Comparison of ENCODE assay signal across 16 cellular contexts in genomic region chr1:191579019-191579418, GRCh38.
DNase-seq lines count a peak whose midpoint lies in the region; ATAC-seq, FAIRE-seq and TF ChIP-seq lines count a peak whose summit lies in the region.
"Had no signal": no experiment of that assay in that cellular context is flagged by ENCODE, and none has a peak within 500 bp of the region (broad histone marks: within the 10 kb centered on the region; RNA-seq: fewer than 3 reads in every experiment).

No MANE protein-coding gene starts in this region.

- DNase-seq in IMR-90: no peak
- DNase-seq in K562 (ENCODE audit: extremely low read depth in 1 of 4, low spot score in 3 of 4): no peak
- DNase-seq in heart left ventricle: no peak
- no peak for DNase-seq in trophoblast cell
- DNase-seq in NCI-H1092 (lab: John Stamatoyannopoulos, UW): no peak
- no peak for DNase-seq in head of caudate nucleus
- DNase-seq: DMS 273 treated with DMSO at 0.1 percent for 48 hours, H9, NCI-H1436 treated with DMSO at 0.1 percent for 48 hours, NCI-H2029 treated with DMSO at 0.1 percent for 48 hours, NCI-H748 treated with DMSO at 0.1 percent for 48 hours had no signal

- H3K27me3 ChIP-seq in IMR-90 (ENCODE audit: control insufficient read depth, insufficient read depth, low read length): no peaks in the 10 kb centered on the region
- no peaks in the 10 kb centered on the region for H3K27me3 ChIP-seq in K562 (ENCODE audit: control insufficient read depth in 2 of 2, insufficient read depth in 2 of 2, low read length in 2 of 2)
- H3K27me3 ChIP-seq in heart left ventricle: no peaks in the 10 kb centered on the region
- no peaks in the 10 kb centered on the region for H3K27me3 ChIP-seq in trophoblast cell (ENCODE audit: insufficient read depth, low read length)

- H4K12ac ChIP-seq in trophoblast cell (ENCODE audit: low read depth, low read length): no peak overlapping the region

- no peak overlapping the region for H2BK12ac ChIP-seq in trophoblast cell (ENCODE audit: low read length)

- no peak for ATAC-seq in IMR-90 (ENCODE audit: low read depth)
- ATAC-seq in K562: no peak
- ATAC-seq in heart left ventricle: peak in 3 of 4 donors; percentile 46 to 69 (median 64)
- ATAC-seq in GM18870 (IDR thresholded peaks at IDR 0.05; ENCODE audit: unreplicated experiment): no peak
- ATAC-seq in GM19324 (IDR thresholded peaks at IDR 0.05; ENCODE audit: low FRiP score, unreplicated experiment): no peak
- ATAC-seq: A549 had no signal

- H2BK15ac ChIP-seq in IMR-90 (ENCODE audit: low read depth, low read length): no peak overlapping the region

- TF ChIP-seq CTCF in IMR-90 (conservative IDR thresholded peaks at IDR 0.05; ENCODE audit: low read depth, low read length): no peak
- no peak for TF ChIP-seq CTCF in K562 (IDR thresholded peaks at IDR 0.05 in 2 of 3, conservative IDR thresholded peaks at IDR 0.05 in 1 of 3; ENCODE audit: insufficient read depth in 2 of 3, low read depth in 1 of 3, low read length in 3 of 3)
- no peak for TF ChIP-seq CTCF in heart left ventricle (IDR thresholded peaks at IDR 0.05)

- H3K79me2 ChIP-seq in K562 (ENCODE audit: control insufficient read depth, insufficient read depth, low read length) (no peaks in the 10 kb centered on the region), trophoblast cell (ENCODE audit: control insufficient read depth, insufficient read depth, low read length, poor library complexity) (no peaks in the 10 kb centered on the region)

- no peak overlapping the region for H2AK9ac ChIP-seq in IMR-90 (replicated peaks; ENCODE audit: low read depth, low read length, poor library complexity)

- no peak for TF ChIP-seq POLR2A in IMR-90 (IDR thresholded peaks at IDR 0.05; ENCODE audit: low read depth, low read length)
- no peak for TF ChIP-seq POLR2A in K562 (conservative IDR thresholded peaks at IDR 0.05)
- no peak for TF ChIP-seq POLR2A in heart left ventricle (IDR thresholded peaks at IDR 0.05)

- no peak overlapping the region for H3K14ac ChIP-seq in IMR-90 (replicated peaks; ENCODE audit: low read depth, low read length)
- H3K14ac ChIP-seq in trophoblast cell (ENCODE audit: low read length): no peak overlapping the region

- H4K5ac ChIP-seq in IMR-90 (ENCODE audit: low read depth, low read length): no peak overlapping the region

- CTCF ChIA-PET in IMR-90 (lab: Yijun Ruan, JAX): no interaction called here
- CTCF ChIA-PET in K562 (lab: Yijun Ruan, JAX; ENCODE audit: low intra/inter-chr PET ratio): no interaction called here

- H3K9ac ChIP-seq in IMR-90 (ENCODE audit: low read depth, low read length) (no peak overlapping the region), K562 (ENCODE audit: insufficient read depth in 1 of 2, low read depth in 2 of 2, low read length in 2 of 2) (no peak overlapping the region), trophoblast cell (ENCODE audit: low read length) (no peak overlapping the region)

- H2BK5ac ChIP-seq in IMR-90 (ENCODE audit: low read depth, low read length, poor library complexity, severe bottlenecking) (no peak overlapping the region), trophoblast cell (ENCODE audit: low read depth, low read length, poor library complexity) (no peak overlapping the region)

- H3K4me2 ChIP-seq in IMR-90 (ENCODE audit: low read depth, low read length) (no peak overlapping the region), K562 (ENCODE audit: insufficient read depth, low read length) (no peak overlapping the region), trophoblast cell (ENCODE audit: low read length) (no peak overlapping the region)
- H3K4me2 ChIP-seq: A549 had no signal

- no peaks in the 10 kb centered on the region; the same call in 1 of the 2 replicates for H3K4me1 ChIP-seq in IMR-90 (ENCODE audit: control insufficient read depth, insufficient read depth, low read length)
- H3K4me1 ChIP-seq in K562 (replicated peaks in 1 of 2; ENCODE audit: control insufficient read depth in 2 of 2, insufficient read depth in 2 of 2, low read length in 2 of 2): peaks cover 0 to 10% of the 10 kb centered on the region in 2 experiments; a peak in 2 of 5 replicates
- no peaks in the 10 kb centered on the region for H3K4me1 ChIP-seq in heart left ventricle
- H3K4me1 ChIP-seq in trophoblast cell (ENCODE audit: control insufficient read depth in 1 of 2, insufficient read depth in 2 of 2, low read length in 2 of 2): no peaks in the 10 kb centered on the region

- BruUV-seq in IMR-90 (replicated peaks; lab: Mats Ljungman, UMichigan): no TSS peak
- BruUV-seq in K562 (replicated peaks; lab: Mats Ljungman, UMichigan): no TSS peak

- H3K4ac ChIP-seq in IMR-90 (ENCODE audit: low read depth, low read length): no peak overlapping the region
- no peak overlapping the region for H3K4ac ChIP-seq in trophoblast cell (ENCODE audit: low read depth, low read length)

- H3K9me3 ChIP-seq in IMR-90 (ENCODE audit: control insufficient read depth, insufficient read depth, low read length) (no peaks in the 10 kb centered on the region), K562 (replicated peaks; ENCODE audit: control insufficient read depth, insufficient read depth, low read depth, low read length) (0 out of 2 replicates have a peak, but pooled peaks cover 3% of the 10 kb centered on the region), heart left ventricle (peaks cover 0 to 5% (median 0%) of the 10 kb centered on the region in 12 donors), trophoblast cell (ENCODE audit: insufficient read depth, low read depth, low read length) (no peaks in the 10 kb centered on the region)
- H3K9me3 ChIP-seq: A549 had no signal

- no peak for TF ChIP-seq EP300 in K562 (IDR thresholded peaks at IDR 0.05; ENCODE audit: low read length)

- in situ Hi-C loops in IMR-90 (cut with MboI; ENCODE audit: low sequenced_read_pairs) (no loop called here), K562 (cut with MboI) (no loop called here)

- H2BK120ac ChIP-seq in IMR-90 (ENCODE audit: low read depth, low read length) (no peak overlapping the region), trophoblast cell (ENCODE audit: insufficient read depth, low read length, poor library complexity) (no peak overlapping the region)

- H4K8ac ChIP-seq in IMR-90 (ENCODE audit: low read depth in 2 of 2, low read length in 2 of 2): no peak overlapping the region
- no peak overlapping the region for H4K8ac ChIP-seq in trophoblast cell (ENCODE audit: low read depth, low read length)

- H2AK5ac ChIP-seq in IMR-90 (ENCODE audit: low read depth, low read length): no peak overlapping the region
- H2AK5ac ChIP-seq in trophoblast cell (ENCODE audit: low read length): no peak overlapping the region

- H2BK20ac ChIP-seq in IMR-90 (ENCODE audit: low read depth, low read length): no peak overlapping the region

- no peak for FAIRE-seq in K562 (lab: Jason Lieb, UNC)
- FAIRE-seq: A549, GM12892 had no signal

- intact Hi-C loops in IMR-90 (cut with micrococcal nuclease): no loop called here
- intact Hi-C loops in K562 (cut with micrococcal nuclease): no loop called here
- intact Hi-C loops in heart left ventricle (cut with DNase I): no loop called here
- intact Hi-C loops in head of caudate nucleus (cut with DNase I): no loop called here

- POLR2A ChIA-PET in IMR-90 (lab: Charles Lee; ENCODE audit: unreplicated experiment): no interaction called here
- POLR2A ChIA-PET in K562 (lab: Yijun Ruan, JAX): no interaction called here

- no peak overlapping the region for H3K56ac ChIP-seq in IMR-90 (ENCODE audit: extremely low read depth, insufficient read depth, low read length)

- H3K18ac ChIP-seq in IMR-90 (ENCODE audit: low read depth, low read length) (no peak overlapping the region), trophoblast cell (ENCODE audit: low read length) (no peak overlapping the region)

- WGBS in IMR-90 (ENCODE audit: extremely low coverage in 2 of 2, insufficient read length in 1 of 2), 2 experiments: 40% methylated on average over 1 of the region's 4 CpGs; no CpG with 5 or more reads in 1 of the 2 experiments
- 21% methylated on average over 4 of the region's 4 CpGs for WGBS in K562 (ENCODE audit: insufficient coverage, low coverage, missing lambda C conversion rate)
- WGBS in heart left ventricle, 4 donors: 67 to 78% (median 71%) methylated on average over 4 of the region's 4 CpGs
- no CpG with 5 or more reads among the region's 4 CpGs for WGBS in trophoblast cell (ENCODE audit: extremely low coverage, insufficient coverage, insufficient read length)

- H4K91ac ChIP-seq in IMR-90 (ENCODE audit: insufficient read depth, low read depth, low read length): no peak overlapping the region
- no peak overlapping the region for H4K91ac ChIP-seq in trophoblast cell (ENCODE audit: low read depth, low read length)

- TF ChIP-seq RAD21 in IMR-90 (IDR thresholded peaks at IDR 0.05; ENCODE audit: low read length) (no peak), K562 (CRISPR knock-in tag; conservative IDR thresholded peaks at IDR 0.05 in 1 of 2, IDR thresholded peaks at IDR 0.05 in 1 of 2) (no peak)

- H3K23ac ChIP-seq in IMR-90 (ENCODE audit: low read depth, low read length) (no peak overlapping the region), trophoblast cell (ENCODE audit: low read length) (peak overlapping the region; percentile 95)

- H4K20me1 ChIP-seq in IMR-90 (ENCODE audit: insufficient read depth, low read length): no peaks in the 10 kb centered on the region
- H4K20me1 ChIP-seq in K562 (replicated peaks; ENCODE audit: control insufficient read depth, insufficient read depth, low read length): no peaks in the 10 kb centered on the region

- H3K9me1 ChIP-seq in IMR-90 (ENCODE audit: insufficient read depth, low read length) (no peaks in the 10 kb centered on the region; the same call in 1 of the 2 replicates), K562 (ENCODE audit: control insufficient read depth, insufficient read depth, low read length) (no peaks in the 10 kb centered on the region)

- H3K4me3 ChIP-seq in IMR-90 (ENCODE audit: insufficient read depth, low read depth, low read length) (no peak overlapping the region), K562 (no peak overlapping the region), heart left ventricle (peak overlapping the region in 3 of 12 donors; percentile 8 to 20 (median 10)), trophoblast cell (ENCODE audit: low read depth, low read length) (no peak overlapping the region)
- H3K4me3 ChIP-seq: A549 had no signal

- no peaks in the 10 kb centered on the region for H3K79me1 ChIP-seq in IMR-90 (ENCODE audit: low read depth in 1 of 2, low read length in 2 of 2)
- no peaks in the 10 kb centered on the region for H3K79me1 ChIP-seq in trophoblast cell (ENCODE audit: low read length)

- H3K27ac ChIP-seq in IMR-90 (ENCODE audit: insufficient read depth, low read length) (no peak overlapping the region), K562 (ENCODE audit: extremely low read depth, low read depth, low read length) (no peak overlapping the region), heart left ventricle (peak overlapping the region in 2 of 12 donors; percentile 11 to 32), trophoblast cell (ENCODE audit: low read depth, low read length) (no peak overlapping the region)
- H3K27ac ChIP-seq: A549, C4-2B had no signal

- dilution Hi-C loops in IMR-90 (cut with HindIII; ENCODE audit: low sequenced_read_pairs, unreplicated experiment): no loop called here

- H2AFZ ChIP-seq in IMR-90 (replicated peaks; ENCODE audit: low read length, poor library complexity): no peak overlapping the region
- peak overlapping the region; percentile 57 for H2AFZ ChIP-seq in K562 (ENCODE audit: low read depth, low read length)
- no peak overlapping the region for H2AFZ ChIP-seq in trophoblast cell (ENCODE audit: insufficient read depth, low read length, poor library complexity)

- no peaks in the 10 kb centered on the region for H3K36me3 ChIP-seq in IMR-90 (ENCODE audit: control insufficient read depth, insufficient read depth, low read length)
- no peaks in the 10 kb centered on the region for H3K36me3 ChIP-seq in K562 (ENCODE audit: control insufficient read depth, insufficient read depth, low read length)
- H3K36me3 ChIP-seq in heart left ventricle: no peaks in the 10 kb centered on the region
- H3K36me3 ChIP-seq in trophoblast cell (ENCODE audit: control insufficient read depth in 1 of 2, insufficient read depth in 2 of 2, low read length in 2 of 2): no peaks in the 10 kb centered on the region

Comparison
In these comparisons a context has a peak if more than half of its experiments do, and no peak if none do; other contexts are left out.
1. ATAC-seq: peak in heart left ventricle (3 of 4); none in IMR-90 (single experiment), K562 (single experiment), GM18870 (single experiment) and GM19324 (single experiment).